12 cellular contexts compared by ENCODE assay signal in the genomic region with DNA sequence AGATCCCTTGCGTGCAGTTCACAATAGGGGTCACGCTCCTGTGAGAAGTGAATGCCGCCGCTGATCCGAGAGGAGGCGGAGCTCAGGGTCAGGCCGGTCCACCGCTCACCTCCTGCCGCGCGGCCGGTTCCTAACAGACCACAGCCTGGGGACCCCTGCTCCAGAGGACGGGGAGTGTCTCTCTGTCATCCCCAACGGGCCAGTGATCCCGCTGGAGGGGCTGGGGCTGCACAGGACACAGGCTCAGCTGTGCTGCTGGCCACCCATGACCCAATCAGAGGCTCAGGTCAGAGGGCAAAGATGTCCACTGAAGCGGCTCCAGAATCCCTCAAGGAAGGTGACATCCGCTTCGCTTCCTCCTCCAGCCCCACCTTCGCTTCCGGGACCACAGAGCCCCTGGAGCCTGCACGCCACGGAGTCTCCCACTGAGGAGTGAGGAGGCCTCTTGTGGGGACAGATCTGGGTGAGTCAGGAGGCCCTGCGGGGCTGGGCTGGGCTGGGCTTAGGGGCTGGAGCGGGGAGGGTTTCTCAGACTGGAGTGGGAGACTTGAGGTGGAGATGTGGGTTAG.
DNase-seq lines count a peak whose midpoint lies in the region; ATAC-seq and TF ChIP-seq lines count a peak whose summit lies in the region.
"Had no signal": no experiment of that assay in that cellular context is flagged by ENCODE, and none has a peak within 500 bp of the region (broad histone marks: within the 10 kb centered on the region; RNA-seq: fewer than 3 reads in every experiment).

No MANE protein-coding gene starts in this region.

- H3K4me3 Mint-ChIP-seq in dendritic cell treated with granulocyte-macrophage colony-stimulating factor and Interleukin-4, amounts not matched to agents 40 ng/mL and 50 ng/mL, for 4 days = peak overlapping the region; percentile 38
- H3K4me3 Mint-ChIP-seq: endodermal cell, neural crest cell had no signal

- H3K9me2 ChIP-seq in Karpas-422 (replicated peaks; ENCODE audit: insufficient read depth, low read length) = no peaks in the 10 kb centered on the region

- H3K9me3 ChIP-seq in neuronal stem cell (replicated peaks in 1 of 2; ENCODE audit: control insufficient read depth in 2 of 2, insufficient read depth in 1 of 2, low read depth in 1 of 2, low read length in 2 of 2) (peaks cover 6 to 34% of the 10 kb centered on the region in 2 donors), Karpas-422 (ENCODE audit: low read length) (no peaks in the 10 kb centered on the region)

- DNase-seq in AG09309 (ENCODE audit: low read depth) (peak; percentile 59), M059J (ENCODE audit: low read depth) (peak; percentile 89), neuronal stem cell (ENCODE audit: low spot score) (no peak), Karpas-422 (no peak), NCI-H187 (lab: John Stamatoyannopoulos, UW) (no peak), islet precursor cell (no peak)
- DNase-seq: endodermal cell, NCI-H69 had no signal

- H2AK5ac ChIP-seq in neuronal stem cell (ENCODE audit: low read depth, low read length) = no peak overlapping the region

- H3K4me2 ChIP-seq in neuronal stem cell (ENCODE audit: insufficient read depth, low read length, poor library complexity, severe bottlenecking) = no peak overlapping the region
- H3K4me2 ChIP-seq in Karpas-422 (ENCODE audit: low read depth, low read length, poor library complexity, severe bottlenecking) = no peak overlapping the region

- H3K14ac ChIP-seq in neuronal stem cell (ENCODE audit: low read length) = no peak overlapping the region

- H3K9ac ChIP-seq in neuronal stem cell (ENCODE audit: low read depth, low read length, poor library complexity) = no peak overlapping the region
- no peak overlapping the region for H3K9ac ChIP-seq in Karpas-422 (ENCODE audit: low read length)

- no peak overlapping the region for H4K8ac ChIP-seq in neuronal stem cell (ENCODE audit: low read depth, low read length)

- H3K4me3 ChIP-seq in AG09309 (ENCODE audit: control insufficient read depth, low read depth, low read length) = no peak overlapping the region
- H3K4me3 ChIP-seq in neuronal stem cell (ENCODE audit: low read length in 2 of 2) = no peak overlapping the region
- H3K4me3 ChIP-seq in Karpas-422 (ENCODE audit: low read length) = no peak overlapping the region

- H4K91ac ChIP-seq in neuronal stem cell (ENCODE audit: low read depth, low read length, poor library complexity) = no peak overlapping the region

- no peaks in the 10 kb centered on the region for H3K79me2 ChIP-seq in Karpas-422 (ENCODE audit: low read length)

- no peak overlapping the region for H2BK15ac ChIP-seq in neuronal stem cell (ENCODE audit: low read length)

- peaks cover 4% of the 10 kb centered on the region for H3K79me1 ChIP-seq in neuronal stem cell (ENCODE audit: low read depth, low read length)

- peaks cover 89% of the 10 kb centered on the region for H3K4me1 Mint-ChIP-seq in dendritic cell treated with granulocyte-macrophage colony-stimulating factor and Interleukin-4, amounts not matched to agents 40 ng/mL and 50 ng/mL, for 4 days (ENCODE audit: low read depth)
- H3K4me1 Mint-ChIP-seq: endodermal cell, neural crest cell had no signal

- no peak for ATAC-seq in GM18867 (IDR thresholded peaks at IDR 0.05; ENCODE audit: unreplicated experiment)

- H3K36me3 Mint-ChIP-seq in dendritic cell treated with granulocyte-macrophage colony-stimulating factor and Interleukin-4, amounts not matched to agents 40 ng/mL and 50 ng/mL, for 4 days (ENCODE audit: low read depth) = peaks cover under 1% of the 10 kb centered on the region
- H3K36me3 Mint-ChIP-seq: T-cell had no signal

- no peaks in the 10 kb centered on the region for H4K20me1 ChIP-seq in Karpas-422 (ENCODE audit: insufficient read depth, low read depth, low read length)

- no peaks in the 10 kb centered on the region for H3K27me3 Mint-ChIP-seq in dendritic cell treated with granulocyte-macrophage colony-stimulating factor and Interleukin-4, amounts not matched to agents 40 ng/mL and 50 ng/mL, for 4 days

- intact Hi-C loops in dendritic cell treated with granulocyte-macrophage colony-stimulating factor and Interleukin-4, amounts not matched to agents 40 ng/mL and 50 ng/mL, for 4 days (cut with micrococcal nuclease) = no loop called here

- H2AFZ ChIP-seq in neuronal stem cell (ENCODE audit: low read length) (no peak overlapping the region), Karpas-422 (ENCODE audit: low read length) (no peak overlapping the region)

- H3K27ac ChIP-seq in neuronal stem cell (replicated peaks; ENCODE audit: low read length) (no peak overlapping the region), Karpas-422 (ENCODE audit: low read length) (no peak overlapping the region)

- H2BK5ac ChIP-seq in neuronal stem cell (ENCODE audit: low read length) = no peak overlapping the region

- H3K27ac Mint-ChIP-seq in dendritic cell treated with granulocyte-macrophage colony-stimulating factor and Interleukin-4, amounts not matched to agents 40 ng/mL and 50 ng/mL, for 4 days = peak overlapping the region; percentile 93
- H3K27ac Mint-ChIP-seq: endodermal cell, T-cell had no signal

- H3K4me1 ChIP-seq in neuronal stem cell (ENCODE audit: control insufficient read depth in 2 of 2, insufficient read depth in 1 of 2, low read depth in 1 of 2, low read length in 2 of 2) = no peaks in the 10 kb centered on the region
- H3K4me1 ChIP-seq in Karpas-422 (ENCODE audit: low read length) = peaks cover 14% of the 10 kb centered on the region

- H3K18ac ChIP-seq in neuronal stem cell (ENCODE audit: low read length) = peak overlapping the region; percentile 17

- H3K36me3 ChIP-seq in neuronal stem cell (replicated peaks in 1 of 2; ENCODE audit: control insufficient read depth in 2 of 2, insufficient read depth in 2 of 2, low read length in 2 of 2) (no peaks in the 10 kb centered on the region), Karpas-422 (ENCODE audit: insufficient read depth, low read length) (no peaks in the 10 kb centered on the region)

- no CpG with 5 or more reads among the region's 24 CpGs for WGBS in neuronal stem cell (ENCODE audit: extremely low coverage in 2 of 2, insufficient read length in 2 of 2, insufficient replicate concordance in 1 of 2), 2 donors

- no peak overlapping the region for H2BK12ac ChIP-seq in neuronal stem cell (ENCODE audit: low read length)

- no peaks in the 10 kb centered on the region for H3K9me3 Mint-ChIP-seq in dendritic cell treated with granulocyte-macrophage colony-stimulating factor and Interleukin-4, amounts not matched to agents 40 ng/mL and 50 ng/mL, for 4 days
- H3K9me3 Mint-ChIP-seq: neural crest cell, T-cell had no signal

- no peak for TF ChIP-seq CTCF in AG09309 (IDR thresholded peaks at IDR 0.05; ENCODE audit: control insufficient read depth, insufficient read depth, low read depth, low read length, missing control alignments)

- no peak overlapping the region for H3K23ac ChIP-seq in neuronal stem cell (ENCODE audit: low read depth, low read length, poor library complexity)

- no peak overlapping the region for H3K4ac ChIP-seq in neuronal stem cell (ENCODE audit: low read length)

- H3K27me3 ChIP-seq in neuronal stem cell (ENCODE audit: control insufficient read depth in 3 of 3, insufficient read depth in 3 of 3, low read depth in 1 of 3, low read length in 3 of 3) (no peaks in the 10 kb centered on the region), Karpas-422 (ENCODE audit: low read length) (no peaks in the 10 kb centered on the region)

- no peak overlapping the region for H2BK120ac ChIP-seq in neuronal stem cell (ENCODE audit: low read depth, low read length)

Comparison
In these comparisons a context has a peak if more than half of its experiments do, and no peak if none do; other contexts are left out.
1. DNase-seq: peak in AG09309 (single experiment) and M059J (single experiment); none in neuronal stem cell (single experiment), Karpas-422 (single experiment), NCI-H187 (0 of 2) and islet precursor cell (single experiment).